ENCODE assay signal across 9 cellular contexts in genomic region chr14:70660967-70661871, GRCh38. TPM values are rescaled to one million over a fixed set of nuclear protein-coding genes. Genes with fewer than 3 reads are reported as not detected.
A peak's percentile ranks its signal among the peaks of the same experiment; 100 is the strongest.
DNase-seq lines count a peak whose midpoint lies in the region; ATAC-seq, FAIRE-seq and TF ChIP-seq lines count a peak whose summit lies in the region.
"Had no signal": no experiment of that assay in that cellular context is flagged by ENCODE, and none has a peak within 500 bp of the region (broad histone marks: within the 10 kb centered on the region; RNA-seq: fewer than 3 reads in every experiment).

No MANE protein-coding gene starts in this region.

- H4K91ac ChIP-seq in H9 (ENCODE audit: insufficient read length, low read depth, low read length): no peak overlapping the region

- H3K9me3 ChIP-seq in H9 (ENCODE audit: control insufficient read depth, low read depth, low read length) (no peaks in the 10 kb centered on the region), K562 (replicated peaks; ENCODE audit: control insufficient read depth, insufficient read depth, low read depth, low read length) (no peaks in the 10 kb centered on the region)

- H3K27me3 ChIP-seq in H9 (ENCODE audit: insufficient read depth, low read length) (no peaks in the 10 kb centered on the region), K562 (ENCODE audit: control insufficient read depth in 2 of 2, insufficient read depth in 2 of 2, low read length in 2 of 2) (peaks cover 0 to 4% of the 10 kb centered on the region in 2 experiments; a peak in 1 of 5 replicates)

- H3K36me3 ChIP-seq in K562 (ENCODE audit: control insufficient read depth, insufficient read depth, low read length): no peaks in the 10 kb centered on the region

- DNase-seq in H9: no peak
- DNase-seq in K562 (ENCODE audit: extremely low read depth in 1 of 4, low spot score in 3 of 4): no peak
- DNase-seq in stimulated activated CD8-positive, alpha-beta memory T cell treated with anti-CD3 and anti-CD28 coated beads, Interleukin-4, amount 100 ng/mL, for 48 hours: peak; percentile 56
- no peak for DNase-seq in anterior cingulate cortex (lab: John Stamatoyannopoulos, UW)
- no peak for DNase-seq in cardiac septum (ENCODE audit: low spot score)
- no peak for DNase-seq in progenitor cell of endocrine pancreas (ENCODE audit: low spot score, unreplicated experiment)
- DNase-seq: NCI-H1105 had no signal

- POLR2A ChIA-PET in K562 (lab: Yijun Ruan, JAX): interaction anchor here (0.6 to 0.8 kb wide), 3 partner anchors 17 to 800 kb away, joined by 3 to 4 read pairs (median 3); no protein-coding TSS in a partner anchor

- H3K27ac ChIP-seq in H9 (ENCODE audit: insufficient read length, low read depth, low read length): no peak overlapping the region
- no peak overlapping the region for H3K27ac ChIP-seq in K562 (ENCODE audit: extremely low read depth, low read depth, low read length)

- ATAC-seq in K562 (peak; percentile 45; the same call in 1 of the 3 replicates), GM21619 (IDR thresholded peaks at IDR 0.05; ENCODE audit: unreplicated experiment) (no peak)

- peaks cover 21% of the 10 kb centered on the region; the same call in 1 of the 2 replicates for H3K79me2 ChIP-seq in H9 (ENCODE audit: insufficient read depth, low read length)
- H3K79me2 ChIP-seq in K562 (ENCODE audit: control insufficient read depth, insufficient read depth, low read length): no peaks in the 10 kb centered on the region

- H2BK20ac ChIP-seq in H9 (ENCODE audit: low read depth, low read length, poor library complexity, severe bottlenecking): no peak overlapping the region

- H3K56ac ChIP-seq in H9 (ENCODE audit: insufficient read length, low read depth, low read length): no peak overlapping the region

- TF ChIP-seq POLR2A in K562 (conservative IDR thresholded peaks at IDR 0.05): no peak

- H3K14ac ChIP-seq in H9 (ENCODE audit: insufficient read depth, low read length): no peak overlapping the region

- H3T11ph ChIP-seq in H9 (ENCODE audit: low read length): no peak overlapping the region

- H2BK120ac ChIP-seq in H9 (ENCODE audit: low read depth, low read length, poor library complexity, severe bottlenecking): no peak overlapping the region

- no peak overlapping the region for H3K9ac ChIP-seq in H9 (ENCODE audit: extremely low read depth, insufficient read length, low read length)
- H3K9ac ChIP-seq in K562 (ENCODE audit: insufficient read depth in 1 of 2, low read depth in 2 of 2, low read length in 2 of 2): no peak overlapping the region

- peak overlapping the region in 2 of 3 experiments; percentile 47 to 88; a peak in 4 of 7 replicates for H3K27ac Mint-ChIP-seq in H9
- H3K27ac Mint-ChIP-seq in T-helper 1 cell treated with Interleukin-12 subunit alpha and Interleukin-12 subunit beta and Interleukin-4 antibody, amounts not matched to agents 30 μg/mL and 1 μg/mL, for 36 hours: peak overlapping the region; percentile 84
- no peak overlapping the region for H3K27ac Mint-ChIP-seq in progenitor cell of endocrine pancreas

- H4K20me1 ChIP-seq in H9 (ENCODE audit: control insufficient read depth, insufficient read depth, insufficient read length): no peaks in the 10 kb centered on the region
- H4K20me1 ChIP-seq in K562 (replicated peaks; ENCODE audit: control insufficient read depth, insufficient read depth, low read length): no peaks in the 10 kb centered on the region

- H3K18ac ChIP-seq in H9 (ENCODE audit: insufficient read length, low read depth, low read length): no peak overlapping the region

- no peak overlapping the region for H3K4me3 ChIP-seq in K562

- no peak overlapping the region for H3K4me3 Mint-ChIP-seq in H9
- peak overlapping the region; percentile 74 for H3K4me3 Mint-ChIP-seq in T-helper 1 cell treated with Interleukin-12 subunit alpha and Interleukin-12 subunit beta and Interleukin-4 antibody, amounts not matched to agents 30 μg/mL and 1 μg/mL, for 36 hours
- no peak overlapping the region for H3K4me3 Mint-ChIP-seq in progenitor cell of endocrine pancreas (ENCODE audit: low read depth)

- no peaks in the 10 kb centered on the region for H3K79me1 ChIP-seq in H9 (ENCODE audit: insufficient read depth, low read depth, low read length, poor library complexity, severe bottlenecking)

- intact Hi-C loops in K562 (cut with micrococcal nuclease): no loop called here
- intact Hi-C loops in cardiac septum (cut with DNase I): no loop called here

- H2AK5ac ChIP-seq in H9 (ENCODE audit: insufficient read length, low read length): no peak overlapping the region

- H3K9me3 Mint-ChIP-seq in H9 (no peaks in the 10 kb centered on the region), progenitor cell of endocrine pancreas (ENCODE audit: low read depth) (no peaks in the 10 kb centered on the region)
- H3K9me3 Mint-ChIP-seq in T-helper 1 cell treated with Interleukin-12 subunit alpha and Interleukin-12 subunit beta and Interleukin-4 antibody, amounts not matched to agents 30 μg/mL and 1 μg/mL, for 36 hours: no peaks in the 10 kb centered on the region

- H4K8ac ChIP-seq in H9 (replicated peaks; ENCODE audit: insufficient read length, low read depth, low read length): no peak overlapping the region

- H2BK12ac ChIP-seq in H9 (ENCODE audit: insufficient read length, low read depth, low read length): no peak overlapping the region

- H3K4me1 Mint-ChIP-seq in H9: peaks cover 60 to 81% of the 10 kb centered on the region in 2 experiments
- peaks cover 73% of the 10 kb centered on the region for H3K4me1 Mint-ChIP-seq in T-helper 1 cell treated with Interleukin-12 subunit alpha and Interleukin-12 subunit beta and Interleukin-4 antibody, amounts not matched to agents 30 μg/mL and 1 μg/mL, for 36 hours (ENCODE audit: low read depth)
- H3K4me1 Mint-ChIP-seq in progenitor cell of endocrine pancreas (ENCODE audit: low read depth): peaks cover 20% of the 10 kb centered on the region

- H2BK15ac ChIP-seq in H9 (ENCODE audit: low read depth, low read length): no peak overlapping the region

- no peak overlapping the region for H2BK5ac ChIP-seq in H9 (ENCODE audit: insufficient read length, low read length)

- H3K23ac ChIP-seq in H9 (ENCODE audit: insufficient read length, low read depth, low read length): no peak overlapping the region

- H3K9me1 ChIP-seq in K562 (ENCODE audit: control insufficient read depth, insufficient read depth, low read length): no peaks in the 10 kb centered on the region

- no peak for TF ChIP-seq RAD21 in K562 (CRISPR knock-in tag; conservative IDR thresholded peaks at IDR 0.05 in 1 of 2, IDR thresholded peaks at IDR 0.05 in 1 of 2)

- TF ChIP-seq CTCF in H9 (conservative IDR thresholded peaks at IDR 0.05): no peak
- TF ChIP-seq CTCF in K562 (IDR thresholded peaks at IDR 0.05 in 2 of 3, conservative IDR thresholded peaks at IDR 0.05 in 1 of 3; ENCODE audit: insufficient read depth in 2 of 3, low read depth in 1 of 3, low read length in 3 of 3): no peak
- TF ChIP-seq CTCF in progenitor cell of endocrine pancreas (IDR thresholded peaks at IDR 0.05; ENCODE audit: unreplicated experiment): no peak

- no peaks in the 10 kb centered on the region for H3K27me3 Mint-ChIP-seq in H9 (ENCODE audit: low read depth)
- no peaks in the 10 kb centered on the region for H3K27me3 Mint-ChIP-seq in T-helper 1 cell treated with Interleukin-12 subunit alpha and Interleukin-12 subunit beta and Interleukin-4 antibody, amounts not matched to agents 30 μg/mL and 1 μg/mL, for 36 hours (ENCODE audit: low read depth)
- no peaks in the 10 kb centered on the region for H3K27me3 Mint-ChIP-seq in progenitor cell of endocrine pancreas

- no peak overlapping the region for H4K5ac ChIP-seq in H9 (ENCODE audit: insufficient read length, low read depth, low read length)

- in situ Hi-C loops in K562 (cut with MboI): no loop called here

- H3K4me1 ChIP-seq in H9 (ENCODE audit: insufficient read depth, low read length): peaks cover 35% of the 10 kb centered on the region
- no peaks in the 10 kb centered on the region for H3K4me1 ChIP-seq in K562 (replicated peaks in 1 of 2; ENCODE audit: control insufficient read depth in 2 of 2, insufficient read depth in 2 of 2, low read length in 2 of 2)

- WGBS in H9 (ENCODE audit: extremely low coverage, insufficient read length, low lambda C conversion rate): no CpG with 5 or more reads among the region's 13 CpGs
- 2% methylated on average over 11 of the region's 13 CpGs for WGBS in K562 (ENCODE audit: insufficient coverage, low coverage, missing lambda C conversion rate)

- CTCF ChIA-PET in K562 (lab: Yijun Ruan, JAX; ENCODE audit: low intra/inter-chr PET ratio): no interaction called here

- H3K23me2 ChIP-seq in H9 (ENCODE audit: insufficient read length, low read depth, low read length, poor library complexity, severe bottlenecking): no peaks in the 10 kb centered on the region

- H3K36me3 Mint-ChIP-seq in H9 (ENCODE audit: insufficient read depth in 1 of 3, low read depth in 3 of 3) (peaks cover 11 to 29% (median 26%) of the 10 kb centered on the region in 3 experiments; a peak in 6 of 7 replicates), progenitor cell of endocrine pancreas (ENCODE audit: insufficient read depth) (peaks cover 3% of the 10 kb centered on the region)
- peaks cover 18% of the 10 kb centered on the region for H3K36me3 Mint-ChIP-seq in T-helper 1 cell treated with Interleukin-12 subunit alpha and Interleukin-12 subunit beta and Interleukin-4 antibody, amounts not matched to agents 30 μg/mL and 1 μg/mL, for 36 hours (ENCODE audit: low read depth)

- FAIRE-seq in K562 (lab: Jason Lieb, UNC): no peak

- TF ChIP-seq EP300 in K562 (IDR thresholded peaks at IDR 0.05; ENCODE audit: low read length): no peak

- no peak overlapping the region for H3K4me2 ChIP-seq in H9 (ENCODE audit: insufficient read depth, insufficient read length, low read length)
- H3K4me2 ChIP-seq in K562 (ENCODE audit: insufficient read depth, low read length): no peak overlapping the region

- H3K4ac ChIP-seq in H9 (ENCODE audit: low read depth, low read length): no peak overlapping the region

- H2AFZ ChIP-seq in H9 (ENCODE audit: low read length) (no peak overlapping the region), K562 (ENCODE audit: low read depth, low read length) (no peak overlapping the region)

- BruUV-seq in K562 (replicated peaks; lab: Mats Ljungman, UMichigan): no TSS peak

RNA-seq across cellular contexts. Expression of gene TTC9, which starts 19.5 kb away (rescaled TPM):
- total RNA-seq in H9 (2021): 17.4 and 17.7 TPM in 2 replicates
- total RNA-seq in K562 (2011; cell fraction: chromatin; rRNA removed; ENCODE audit: low replicate concordance): not detected in 2 replicates
- total RNA-seq in K562 (2011; cell fraction: nucleolus; rRNA removed): not detected in 2 replicates
- total RNA-seq in K562 (2011; cell fraction: nucleoplasm; rRNA removed): not detected in 2 replicates
- total RNA-seq in K562 (2014; rRNA removed): not detected in 2 replicates
- not detected in 2 replicates for total RNA-seq in K562 (2014; rRNA removed; fragmentation: Illumina TruSeq; extraction: Trizol)
- not detected in 2 replicates for total RNA-seq in K562 (2015; rRNA removed; fragmentation: Illumina TruSeq; extraction: Trizol)
- 0.02 and 0.07 TPM in 2 replicates for total RNA-seq in K562 (2021)
- polyA plus RNA-seq in K562 (2011; rRNA removed): not detected in 2 replicates
- polyA plus RNA-seq in K562 (2011; cell fraction: cytosol; rRNA removed): not detected in 2 replicates
- not detected in 2 replicates for polyA plus RNA-seq in K562 (2011; cell fraction: nucleus; rRNA removed)
- not detected in 2 replicates for polyA plus RNA-seq in K562 (2012)
- polyA plus RNA-seq in K562 (2014; fragmentation: Illumina TruSeq; extraction: Trizol): not detected in 2 replicates
- polyA plus RNA-seq in K562 (2014; fragmentation: Nextera tagmentation; extraction: Ambion mirVana): not detected
- polyA plus RNA-seq in K562 (2014; rRNA removed): not detected in 2 replicates
- polyA minus RNA-seq in K562 (2011; rRNA and poly(A)+ RNA removed): not detected in 2 replicates
- not detected in 2 replicates for polyA minus RNA-seq in K562 (2011; cell fraction: cytosol; rRNA and poly(A)+ RNA removed)
- not detected in 2 replicates for polyA minus RNA-seq in K562 (2011; cell fraction: nucleus; rRNA and poly(A)+ RNA removed)
- total RNA-seq in cardiac septum: 2.9 TPM
- total RNA-seq in progenitor cell of endocrine pancreas: 8.2 and 9.0 TPM in 2 replicates
